8 cellular contexts compared by ENCODE assay signal in the genomic region with DNA sequence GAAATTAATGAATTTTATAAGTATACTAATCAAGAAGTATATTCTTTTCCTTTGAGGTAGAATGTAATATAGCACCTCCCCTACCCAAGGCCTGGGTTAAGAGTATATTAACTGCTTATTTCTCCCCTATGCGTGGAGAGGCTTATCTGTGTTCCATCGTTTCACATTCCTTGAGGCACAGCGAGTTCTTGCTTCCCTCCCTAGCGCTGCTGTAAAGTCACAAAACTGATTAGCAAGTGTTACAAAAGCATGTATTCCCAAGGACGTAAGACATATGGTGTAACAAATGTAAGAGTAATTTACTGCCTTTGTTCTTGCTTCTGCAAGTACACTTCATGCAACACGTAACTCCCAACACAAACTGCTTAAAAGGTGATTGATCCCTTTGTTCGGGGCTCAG. TPM values are rescaled to one million over a fixed set of nuclear protein-coding genes. Genes with fewer than 3 reads are reported as not detected.
DNase-seq lines count a peak whose midpoint lies in the region; ATAC-seq, FAIRE-seq and TF ChIP-seq lines count a peak whose summit lies in the region.

No MANE protein-coding gene starts in this region.

- H3K9me3 Mint-ChIP-seq in activated CD4-positive, alpha-beta T cell treated with anti-CD3 and anti-CD28 coated beads, Interleukin-2, amount 10 ng/mL, durations not matched to agents 7 days and 5 days: peaks cover 3% of the 10 kb centered on the region
- peaks cover 5% of the 10 kb centered on the region for H3K9me3 Mint-ChIP-seq in activated naive CD8-positive, alpha-beta T cell treated with anti-CD3 and anti-CD28 coated beads, Interleukin-2, amount 10 ng/mL, durations not matched to agents 7 days and 5 days

- peak overlapping the region; percentile 93 to 94 for H3K9ac ChIP-seq in kidney (ENCODE audit: low read length in 2 of 2)

- CTCF ChIA-PET in activated CD4-positive, alpha-beta T cell treated with anti-CD3 and anti-CD28 coated beads, Interleukin-2, amount 10 ng/mL, durations not matched to agents 7 days and 5 days (lab: Charles Lee): interaction anchor here (0.8 to 2.2 kb wide), 3 partner anchors 10 to 326 kb away, joined by 3 to 6 read pairs (median 6); a partner anchor contains a TSS

- H3K27ac Mint-ChIP-seq in activated CD4-positive, alpha-beta T cell treated with anti-CD3 and anti-CD28 coated beads, Interleukin-2, amount 10 ng/mL, durations not matched to agents 7 days and 5 days: peak overlapping the region; percentile 99
- H3K27ac Mint-ChIP-seq in activated naive CD8-positive, alpha-beta T cell treated with anti-CD3 and anti-CD28 coated beads, Interleukin-2, amount 10 ng/mL, durations not matched to agents 7 days and 5 days: peak overlapping the region; percentile 99

- no peaks in the 10 kb centered on the region for H3K9me3 ChIP-seq in kidney (ENCODE audit: control insufficient read depth in 1 of 2, low read length in 2 of 2)
- H3K9me3 ChIP-seq in testis: no peaks in the 10 kb centered on the region

- intact Hi-C loops in kidney (cut with DNase I) (no loop called here), testis (cut with DNase I; ENCODE audit: low total_unique reads) (no loop called here)

- H3K4me3 ChIP-seq in kidney (ENCODE audit: low read length in 2 of 2): peak overlapping the region; percentile 92 to 98
- peak overlapping the region; percentile 94 to 99 for H3K4me3 ChIP-seq in testis

- peaks cover 2% of the 10 kb centered on the region for H3K27me3 Mint-ChIP-seq in activated CD4-positive, alpha-beta T cell treated with anti-CD3 and anti-CD28 coated beads, Interleukin-2, amount 10 ng/mL, durations not matched to agents 7 days and 5 days
- H3K27me3 Mint-ChIP-seq in activated naive CD8-positive, alpha-beta T cell treated with anti-CD3 and anti-CD28 coated beads, Interleukin-2, amount 10 ng/mL, durations not matched to agents 7 days and 5 days: peaks cover 2% of the 10 kb centered on the region

- H3K4me1 ChIP-seq in kidney (ENCODE audit: control insufficient read depth in 1 of 2, insufficient read depth in 1 of 2, low read depth in 1 of 2, low read length in 2 of 2): peaks cover 0 to 7% of the 10 kb centered on the region in 2 donors
- H3K4me1 ChIP-seq in testis: peaks cover 15% of the 10 kb centered on the region

- H3K4me3 Mint-ChIP-seq in activated CD4-positive, alpha-beta T cell treated with anti-CD3 and anti-CD28 coated beads, Interleukin-2, amount 10 ng/mL, durations not matched to agents 7 days and 5 days: peak overlapping the region; percentile 95
- peak overlapping the region; percentile 94 for H3K4me3 Mint-ChIP-seq in activated naive CD8-positive, alpha-beta T cell treated with anti-CD3 and anti-CD28 coated beads, Interleukin-2, amount 10 ng/mL, durations not matched to agents 7 days and 5 days

- H3K27ac ChIP-seq in kidney (ENCODE audit: low read depth in 2 of 2, low read length in 2 of 2) (peak overlapping the region; percentile 98 to 99), testis (peak overlapping the region; percentile 98 to 99)

- FAIRE-seq in kidney (lab: Jason Lieb, UNC): no peak
- no peak for FAIRE-seq in HTR-8/SVneo (lab: Jason Lieb, UNC)

- peaks cover 9% of the 10 kb centered on the region for H3K36me3 Mint-ChIP-seq in activated CD4-positive, alpha-beta T cell treated with anti-CD3 and anti-CD28 coated beads, Interleukin-2, amount 10 ng/mL, durations not matched to agents 7 days and 5 days (ENCODE audit: low read depth)
- peaks cover 19% of the 10 kb centered on the region for H3K36me3 Mint-ChIP-seq in activated naive CD8-positive, alpha-beta T cell treated with anti-CD3 and anti-CD28 coated beads, Interleukin-2, amount 10 ng/mL, durations not matched to agents 7 days and 5 days

- TF ChIP-seq CTCF in kidney (IDR thresholded peaks at IDR 0.05; ENCODE audit: borderline replicate concordance, extremely low read depth, insufficient read depth) (no peak), testis (IDR thresholded peaks at IDR 0.05) (no peak)

- no peak for DNase-seq in activated CD4-positive, alpha-beta T cell treated with anti-CD3 and anti-CD28 coated beads, Interleukin-2, amount 10 ng/mL, durations not matched to agents 7 days and 5 days
- no peak for DNase-seq in activated CD4-positive, alpha-beta T cell treated with anti-CD3 and anti-CD28 coated beads for 4 hours
- DNase-seq in activated naive CD8-positive, alpha-beta T cell treated with anti-CD3 and anti-CD28 coated beads, Interleukin-2, amount 10 ng/mL, durations not matched to agents 7 days and 5 days: no peak
- DNase-seq in kidney: no peak
- peak; percentile 78 for DNase-seq in testis
- no peak for DNase-seq in MV-4-11 (lab: John Stamatoyannopoulos, UW)
- no peak for DNase-seq in HTR-8/SVneo (ENCODE audit: insufficient read length, low spot score)
- no peak for DNase-seq in UCSD-AML1 (lab: John Stamatoyannopoulos, UW; ENCODE audit: unreplicated experiment)

- no peaks in the 10 kb centered on the region for H3K27me3 ChIP-seq in testis

- WGBS in testis, 2 donors: 12 to 14% methylated on average over 7 of the region's 7 CpGs

- no peak for TF ChIP-seq POLR2A in testis (IDR thresholded peaks at IDR 0.05)

- ATAC-seq in activated naive CD8-positive, alpha-beta T cell treated with anti-CD3 and anti-CD28 coated beads, Interleukin-2, amount 10 ng/mL, durations not matched to agents 7 days and 5 days (ENCODE audit: low read depth): no peak

- H3K36me3 ChIP-seq in kidney (ENCODE audit: control insufficient read depth in 1 of 2, insufficient read depth in 2 of 2, low read length in 2 of 2) (no peaks in the 10 kb centered on the region), testis (ENCODE audit: low read depth, missing control alignments) (no peaks in the 10 kb centered on the region)

- H3K4me1 Mint-ChIP-seq in activated CD4-positive, alpha-beta T cell treated with anti-CD3 and anti-CD28 coated beads, Interleukin-2, amount 10 ng/mL, durations not matched to agents 7 days and 5 days: peaks cover 42% of the 10 kb centered on the region
- peaks cover 23% of the 10 kb centered on the region for H3K4me1 Mint-ChIP-seq in activated naive CD8-positive, alpha-beta T cell treated with anti-CD3 and anti-CD28 coated beads, Interleukin-2, amount 10 ng/mL, durations not matched to agents 7 days and 5 days

- POLR2A ChIA-PET in activated CD4-positive, alpha-beta T cell treated with anti-CD3 and anti-CD28 coated beads, Interleukin-2, amount 10 ng/mL, durations not matched to agents 7 days and 5 days (lab: Charles Lee): interaction anchor here (0.6 kb wide), 1 partner anchor 124 kb away, joined by 4 read pairs; no protein-coding TSS in a partner anchor
- POLR2A ChIA-PET in activated naive CD8-positive, alpha-beta T cell treated with anti-CD3 and anti-CD28 coated beads, Interleukin-2, amount 10 ng/mL, durations not matched to agents 7 days and 5 days (lab: Charles Lee): interaction anchor here (0.7 to 2.0 kb wide), 4 partner anchors 10 to 312 kb away, joined by 4 to 10 read pairs (median 6); a partner anchor contains a TSS

RNA-seq across cellular contexts. Expression of a gene that starts 1.2 kb away (rescaled TPM):
- 10 to 100 TPM; 27.4 to 30.6 TPM for total RNA-seq in activated CD4-positive, alpha-beta T cell treated with anti-CD3 and anti-CD28 coated beads, Interleukin-2, amount 10 ng/mL, durations not matched to agents 7 days and 5 days
- 10 to 100 TPM; 26.8 to 29.1 TPM for total RNA-seq in activated naive CD8-positive, alpha-beta T cell treated with anti-CD3 and anti-CD28 coated beads, Interleukin-2, amount 10 ng/mL, durations not matched to agents 7 days and 5 days
- total RNA-seq in kidney: 55.8 TPM
- polyA plus RNA-seq in kidney (ENCODE audit: insufficient read depth, low read depth, low replicate concordance): 43.0 TPM
- total RNA-seq in testis: 100 to 1,000 TPM; 141 to 147 TPM
- polyA plus RNA-seq in testis (ENCODE audit: insufficient read depth, low read depth, low replicate concordance): 138 TPM

RNA-seq across cellular contexts. Expression of a gene that starts 43.5 kb away (rescaled TPM):
- not detected for total RNA-seq in activated CD4-positive, alpha-beta T cell treated with anti-CD3 and anti-CD28 coated beads, Interleukin-2, amount 10 ng/mL, durations not matched to agents 7 days and 5 days
- total RNA-seq in activated naive CD8-positive, alpha-beta T cell treated with anti-CD3 and anti-CD28 coated beads, Interleukin-2, amount 10 ng/mL, durations not matched to agents 7 days and 5 days: not detected
- total RNA-seq in kidney (0.25 TPM), testis (10 to 100 TPM in 1 of 2 donors, 1 to 10 TPM in 1; 7.7 to 14.8 TPM)
- polyA plus RNA-seq in kidney (ENCODE audit: insufficient read depth, low read depth, low replicate concordance) (not detected), testis (ENCODE audit: insufficient read depth, low read depth, low replicate concordance) (8.7 TPM)
